Comparison of ENCODE assay signal across 1 cellular context in the genomic region with DNA sequence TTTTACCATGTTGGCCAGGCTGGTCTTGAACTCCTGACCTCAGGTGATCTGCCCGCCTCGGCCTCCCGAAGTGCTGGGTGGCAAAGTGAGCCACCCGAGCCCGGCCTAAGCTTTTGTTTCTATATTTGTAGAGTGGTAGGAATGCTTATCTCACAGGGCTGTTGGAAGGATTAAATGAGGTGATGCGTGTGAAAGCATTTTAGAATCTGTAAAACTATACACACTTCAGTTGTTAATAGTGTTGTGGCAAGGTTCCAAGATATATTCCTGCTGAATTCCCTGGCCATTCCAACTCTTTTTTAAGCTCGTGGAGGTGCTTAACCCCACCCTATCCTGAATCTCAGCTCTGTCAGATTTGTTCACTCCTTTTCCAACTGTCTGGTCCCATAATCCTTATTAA.
TF ChIP-seq lines count a peak whose summit lies in the region.

No MANE protein-coding gene starts in this region.

TF ChIP-seq in HEK293, 187 proteins besides CTCF, POLR2A, EP300 and RAD21 (continued from another document):
- TF ChIP-seq ZNF558 (tag by site-specific recombination; IDR thresholded peaks at IDR 0.05) (0 out of 2 replicates have a peak, but pooled peaks have one; percentile 51), ZNF146 (tag by site-specific recombination; IDR thresholded peaks at IDR 0.05) (no peak), ZNF223 (tag by site-specific recombination; IDR thresholded peaks at IDR 0.05) (no peak), ZNF2 (tag by site-specific recombination; IDR thresholded peaks at IDR 0.05) (0 out of 2 replicates have a peak, but pooled peaks have one; percentile 25), ZNF843 (tag by site-specific recombination; IDR thresholded peaks at IDR 0.05) (0 out of 2 replicates have a peak, but pooled peaks have one; percentile 67), GLIS2 (tag by site-specific recombination; IDR thresholded peaks at IDR 0.05) (no peak), ZNF211 (tag by site-specific recombination; IDR thresholded peaks at IDR 0.05; ENCODE audit: low read depth) (no peak), ZNF501 (tag by site-specific recombination; IDR thresholded peaks at IDR 0.05) (peak; percentile 44; the same call in 1 of the 2 replicates), FEZF1 (tag by site-specific recombination; IDR thresholded peaks at IDR 0.05) (peak; percentile 77), ZNF18 (tag by site-specific recombination; IDR thresholded peaks at IDR 0.05) (peak; percentile 56), ZNF621 (tag by site-specific recombination; IDR thresholded peaks at IDR 0.05) (no peak), OSR2 (tag by site-specific recombination; IDR thresholded peaks at IDR 0.05) (peak; percentile 91), ZNF114 (tag by site-specific recombination; IDR thresholded peaks at IDR 0.05) (no peak), PRDM10 (tag by site-specific recombination; IDR thresholded peaks at IDR 0.05) (peak; percentile 54), ZXDB (tag by site-specific recombination; IDR thresholded peaks at IDR 0.05) (0 out of 2 replicates have a peak, but pooled peaks have one; percentile 15), KLF16 (tag by site-specific recombination; IDR thresholded peaks at IDR 0.05) (no peak), ZNF335 (tag by site-specific recombination; conservative IDR thresholded peaks at IDR 0.05) (peak; percentile 60), ZNF768 (tag by site-specific recombination; IDR thresholded peaks at IDR 0.05) (no peak), ZNF155 (tag by site-specific recombination; IDR thresholded peaks at IDR 0.05) (no peak), GLI2 (tag by site-specific recombination; IDR thresholded peaks at IDR 0.05; ENCODE audit: borderline replicate concordance, low read depth) (no peak), BCL11B (tag by site-specific recombination; IDR thresholded peaks at IDR 0.05; ENCODE audit: low read depth) (peak; percentile 54; the same call in 1 of the 2 replicates)
- TF ChIP-seq, protein P1, sequence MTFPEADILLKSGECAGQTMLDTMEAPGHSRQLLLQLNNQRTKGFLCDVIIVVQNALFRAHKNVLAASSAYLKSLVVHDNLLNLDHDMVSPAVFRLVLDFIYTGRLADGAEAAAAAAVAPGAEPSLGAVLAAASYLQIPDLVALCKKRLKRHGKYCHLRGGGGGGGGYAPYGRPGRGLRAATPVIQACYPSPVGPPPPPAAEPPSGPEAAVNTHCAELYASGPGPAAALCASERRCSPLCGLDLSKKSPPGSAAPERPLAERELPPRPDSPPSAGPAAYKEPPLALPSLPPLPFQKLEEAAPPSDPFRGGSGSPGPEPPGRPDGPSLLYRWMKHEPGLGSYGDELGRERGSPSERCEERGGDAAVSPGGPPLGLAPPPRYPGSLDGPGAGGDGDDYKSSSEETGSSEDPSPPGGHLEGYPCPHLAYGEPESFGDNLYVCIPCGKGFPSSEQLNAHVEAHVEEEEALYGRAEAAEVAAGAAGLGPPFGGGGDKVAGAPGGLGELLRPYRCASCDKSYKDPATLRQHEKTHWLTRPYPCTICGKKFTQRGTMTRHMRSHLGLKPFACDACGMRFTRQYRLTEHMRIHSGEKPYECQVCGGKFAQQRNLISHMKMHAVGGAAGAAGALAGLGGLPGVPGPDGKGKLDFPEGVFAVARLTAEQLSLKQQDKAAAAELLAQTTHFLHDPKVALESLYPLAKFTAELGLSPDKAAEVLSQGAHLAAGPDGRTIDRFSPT (tag by site-specific recombination; IDR thresholded peaks at IDR 0.05) = peak; percentile 48; the same call in 1 of the 2 replicates
